Comparison of ENCODE assay signal across 18 cellular contexts in genomic region chr9:13524245-13524644, GRCh38.
A peak's percentile ranks its signal among the peaks of the same experiment; 100 is the strongest.
DNase-seq lines count a peak whose midpoint lies in the region; FAIRE-seq and TF ChIP-seq lines count a peak whose summit lies in the region.
"Had no signal": no experiment of that assay in that cellular context is flagged by ENCODE, and none has a peak within 500 bp of the region (broad histone marks: within the 10 kb centered on the region; RNA-seq: fewer than 3 reads in every experiment).

No MANE protein-coding gene starts in this region.

- H3K4me1 Mint-ChIP-seq in CD8-positive, alpha-beta memory T cell: no peaks in the 10 kb centered on the region
- H3K4me1 Mint-ChIP-seq: B cell had no signal

- peaks cover 0 to 10% (median 0%) of the 10 kb centered on the region in 5 donors for H3K9me3 Mint-ChIP-seq in CD8-positive, alpha-beta memory T cell

- H3K4me3 Mint-ChIP-seq in CD8-positive, alpha-beta memory T cell: no peak overlapping the region
- H3K4me3 Mint-ChIP-seq: B cell; CD4-positive, alpha-beta T cell had no signal

- no peaks in the 10 kb centered on the region for H3K9me3 ChIP-seq in HUES64 (ENCODE audit: insufficient read depth, low read depth, low read length)
- no peaks in the 10 kb centered on the region for H3K9me3 ChIP-seq in CD8-positive, alpha-beta memory T cell (ENCODE audit: low read length)
- H3K9me3 ChIP-seq: HAP-1, SJCRH30 had no signal

- FAIRE-seq in RCC 7860 (lab: Jason Lieb, UNC): no peak

- no peak overlapping the region for H3K27ac Mint-ChIP-seq in CD8-positive, alpha-beta memory T cell
- H3K27ac Mint-ChIP-seq: B cell; CD4-positive, alpha-beta T cell had no signal

- DNase-seq in astrocyte of the spinal cord (ENCODE audit: low read depth, low spot score): peak; percentile 19
- DNase-seq in fibroblast of pulmonary artery (ENCODE audit: low read depth): peak; percentile 47
- DNase-seq in non-pigmented ciliary epithelial cell (ENCODE audit: low read depth): peak; percentile 8
- DNase-seq in CD8-positive, alpha-beta memory T cell: no peak
- no peak for DNase-seq in inferior parietal cortex (ENCODE audit: extremely low spot score)
- DNase-seq in activated CD4-positive, CD25-positive, alpha-beta regulatory T cell treated with anti-CD3 and anti-CD28 coated beads, Interleukin-2, amount 50 U/mL, for 72 hours: no peak
- DNase-seq in RCC 7860 (ENCODE audit: low spot score): no peak
- DNase-seq: CD4-positive, alpha-beta T cell; MM.1S; NCI-H1105; NCI-H187; NCI-H2171; RPMI8226; SJCRH30 had no signal

- H3K4me3 ChIP-seq in HUES64 (ENCODE audit: low read length) (no peak overlapping the region), astrocyte of the spinal cord (ENCODE audit: low read depth, low read length) (no peak overlapping the region), fibroblast of pulmonary artery (replicated peaks; ENCODE audit: low read depth, low read length) (no peak overlapping the region)
- H3K4me3 ChIP-seq in CD8-positive, alpha-beta memory T cell (ENCODE audit: low read length): no peak overlapping the region
- H3K4me3 ChIP-seq: HAP-1, SJCRH30 had no signal

- no peaks in the 10 kb centered on the region for H3K36me3 Mint-ChIP-seq in CD8-positive, alpha-beta memory T cell

- POLR2A ChIA-PET in CD8-positive, alpha-beta memory T cell (lab: Charles Lee): no interaction called here

- in situ Hi-C loops in astrocyte of the spinal cord (cut with HindIII; ENCODE audit: low sequenced_read_pairs): no loop called here

- TF ChIP-seq CTCF in astrocyte of the spinal cord (IDR thresholded peaks at IDR 0.05; ENCODE audit: low read depth, low read length) (no peak), fibroblast of pulmonary artery (IDR thresholded peaks at IDR 0.05; ENCODE audit: low read length, missing control alignments) (no peak)

- CTCF ChIA-PET in CD8-positive, alpha-beta memory T cell (lab: Charles Lee): no interaction called here

- H3K27ac ChIP-seq in HUES64 (ENCODE audit: low read depth, low read length): peak overlapping the region; percentile 63; the same call in 1 of the 2 replicates
- H3K27ac ChIP-seq in CD8-positive, alpha-beta memory T cell (ENCODE audit: low read depth, low read length): no peak overlapping the region
- H3K27ac ChIP-seq: KMS-11, SJCRH30 had no signal

- H3K27me3 ChIP-seq in HUES64 (ENCODE audit: insufficient read depth, low read length): no peaks in the 10 kb centered on the region
- H3K27me3 ChIP-seq in CD8-positive, alpha-beta memory T cell (ENCODE audit: insufficient read depth, low read length, poor library complexity, severe bottlenecking): no peaks in the 10 kb centered on the region
- H3K27me3 ChIP-seq: SJCRH30 had no signal

- H3K36me3 ChIP-seq in HUES64 (ENCODE audit: insufficient read depth, low read length): no peaks in the 10 kb centered on the region
- no peaks in the 10 kb centered on the region for H3K36me3 ChIP-seq in CD8-positive, alpha-beta memory T cell (ENCODE audit: insufficient read depth, low read length)
- H3K36me3 ChIP-seq: HAP-1, SJCRH30 had no signal

- peaks cover 9% of the 10 kb centered on the region; the same call in 1 of the 2 replicates for H3K4me1 ChIP-seq in HUES64 (ENCODE audit: insufficient read depth, low read length)
- H3K4me1 ChIP-seq in CD8-positive, alpha-beta memory T cell (ENCODE audit: insufficient read depth, low read length): no peaks in the 10 kb centered on the region

- no peaks in the 10 kb centered on the region for H3K27me3 Mint-ChIP-seq in CD8-positive, alpha-beta memory T cell
- H3K27me3 Mint-ChIP-seq: B cell; CD4-positive, alpha-beta T cell had no signal

- WGBS in HUES64: 89% methylated on average over 8 of the region's 9 CpGs

- H3K9ac ChIP-seq in HUES64 (ENCODE audit: low read depth, low read length): no peak overlapping the region
- H3K9ac ChIP-seq: KMS-11 had no signal

Comparison
In these comparisons a context has a peak if more than half of its experiments do, and no peak if none do; other contexts are left out.
1. DNase-seq: peak in astrocyte of the spinal cord (single experiment), fibroblast of pulmonary artery (single experiment) and non-pigmented ciliary epithelial cell (single experiment); none in CD8-positive, alpha-beta memory T cell (0 of 5), inferior parietal cortex (single experiment), activated CD4-positive, CD25-positive, alpha-beta regulatory T cell treated with anti-CD3 and anti-CD28 coated beads, Interleukin-2, amount 50 U/mL, for 72 hours (single experiment) and RCC 7860 (single experiment).